Comparison of ENCODE assay signal across 1 cellular context in the genomic region with DNA sequence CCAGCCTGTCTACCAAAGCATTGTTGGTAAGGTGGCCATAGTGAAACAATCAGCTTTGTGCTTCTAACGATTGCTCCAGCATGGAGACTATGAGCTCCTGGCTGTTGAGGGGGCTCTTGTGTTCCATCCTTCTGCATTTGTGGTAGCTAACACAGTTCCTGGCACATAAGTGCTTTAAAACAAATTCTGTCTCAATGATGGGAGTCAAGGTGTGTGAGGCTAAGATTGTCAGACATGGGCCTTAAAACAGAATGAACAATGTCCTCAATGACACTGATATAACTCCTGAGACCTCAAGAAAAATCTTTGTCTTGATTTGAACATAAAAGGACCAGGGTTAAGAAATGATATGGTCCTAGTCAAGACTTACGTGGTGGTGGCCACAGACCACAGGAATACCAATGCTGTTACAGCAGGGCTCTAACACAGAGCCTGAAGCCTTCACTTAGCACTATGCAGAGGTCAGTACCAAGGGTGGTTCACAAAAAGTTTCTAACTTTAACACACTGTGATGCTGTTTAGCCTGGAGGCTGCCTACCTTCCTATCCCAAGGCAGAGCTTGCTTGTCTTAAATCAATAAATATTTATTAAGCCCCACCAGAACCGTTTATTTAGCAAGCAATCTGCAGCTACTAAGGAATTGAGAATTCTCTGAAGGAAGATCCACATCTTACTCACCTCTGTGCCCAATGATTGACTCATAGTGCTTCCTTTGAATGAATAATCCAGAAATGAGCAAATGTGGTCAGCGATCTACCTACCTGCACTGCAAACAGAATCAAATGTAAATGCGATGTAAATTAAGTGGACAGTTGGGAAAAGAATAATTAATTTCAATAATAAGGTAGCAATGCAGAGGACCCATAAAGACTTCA.
TF ChIP-seq lines count a peak whose summit lies in the region.

No MANE protein-coding gene starts in this region.

TF ChIP-seq in HepG2, 621 proteins besides CTCF, POLR2A, EP300 and RAD21 (continued from another document):
- TF ChIP-seq, protein P1, sequence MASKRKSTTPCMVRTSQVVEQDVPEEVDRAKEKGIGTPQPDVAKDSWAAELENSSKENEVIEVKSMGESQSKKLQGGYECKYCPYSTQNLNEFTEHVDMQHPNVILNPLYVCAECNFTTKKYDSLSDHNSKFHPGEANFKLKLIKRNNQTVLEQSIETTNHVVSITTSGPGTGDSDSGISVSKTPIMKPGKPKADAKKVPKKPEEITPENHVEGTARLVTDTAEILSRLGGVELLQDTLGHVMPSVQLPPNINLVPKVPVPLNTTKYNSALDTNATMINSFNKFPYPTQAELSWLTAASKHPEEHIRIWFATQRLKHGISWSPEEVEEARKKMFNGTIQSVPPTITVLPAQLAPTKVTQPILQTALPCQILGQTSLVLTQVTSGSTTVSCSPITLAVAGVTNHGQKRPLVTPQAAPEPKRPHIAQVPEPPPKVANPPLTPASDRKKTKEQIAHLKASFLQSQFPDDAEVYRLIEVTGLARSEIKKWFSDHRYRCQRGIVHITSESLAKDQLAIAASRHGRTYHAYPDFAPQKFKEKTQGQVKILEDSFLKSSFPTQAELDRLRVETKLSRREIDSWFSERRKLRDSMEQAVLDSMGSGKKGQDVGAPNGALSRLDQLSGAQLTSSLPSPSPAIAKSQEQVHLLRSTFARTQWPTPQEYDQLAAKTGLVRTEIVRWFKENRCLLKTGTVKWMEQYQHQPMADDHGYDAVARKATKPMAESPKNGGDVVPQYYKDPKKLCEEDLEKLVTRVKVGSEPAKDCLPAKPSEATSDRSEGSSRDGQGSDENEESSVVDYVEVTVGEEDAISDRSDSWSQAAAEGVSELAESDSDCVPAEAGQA (IDR thresholded peaks at IDR 0.05; ENCODE audit: low read depth): no peak
- TF ChIP-seq, protein P1 (CRISPR knock-in tag; IDR thresholded peaks at IDR 0.05; ENCODE audit: borderline replicate concordance): no peak
- TF ChIP-seq GATAD2A (CRISPR knock-in tag; IDR thresholded peaks at IDR 0.05) (0 out of 2 replicates have a peak, but pooled peaks have one; percentile 7), ATRX (CRISPR knock-in tag; IDR thresholded peaks at IDR 0.05; ENCODE audit: borderline replicate concordance) (no peak), HMG20B (CRISPR knock-in tag; conservative IDR thresholded peaks at IDR 0.05) (no peak), CHCHD3 (CRISPR knock-in tag; IDR thresholded peaks at IDR 0.05) (no peak), ZSCAN31 (CRISPR knock-in tag; IDR thresholded peaks at IDR 0.05; ENCODE audit: low read depth) (no peak), RBM22 (optimal IDR thresholded peaks at IDR 0.05; ENCODE audit: low read length) (peak; percentile 98), ZNF709 (CRISPR knock-in tag; IDR thresholded peaks at IDR 0.05) (no peak)
- TF ChIP-seq, protein P2, sequence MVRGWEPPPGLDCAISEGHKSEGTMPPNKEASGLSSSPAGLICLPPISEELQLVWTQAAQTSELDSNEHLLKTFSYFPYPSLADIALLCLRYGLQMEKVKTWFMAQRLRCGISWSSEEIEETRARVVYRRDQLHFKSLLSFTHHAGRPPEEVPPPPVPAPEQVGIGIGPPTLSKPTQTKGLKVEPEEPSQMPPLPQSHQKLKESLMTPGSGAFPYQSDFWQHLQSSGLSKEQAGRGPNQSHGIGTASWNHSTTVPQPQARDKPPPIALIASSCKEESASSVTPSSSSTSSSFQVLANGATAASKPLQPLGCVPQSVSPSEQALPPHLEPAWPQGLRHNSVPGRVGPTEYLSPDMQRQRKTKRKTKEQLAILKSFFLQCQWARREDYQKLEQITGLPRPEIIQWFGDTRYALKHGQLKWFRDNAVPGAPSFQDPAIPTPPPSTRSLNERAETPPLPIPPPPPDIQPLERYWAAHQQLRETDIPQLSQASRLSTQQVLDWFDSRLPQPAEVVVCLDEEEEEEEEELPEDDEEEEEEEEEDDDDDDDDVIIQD (CRISPR knock-in tag; IDR thresholded peaks at IDR 0.05; ENCODE audit: low read depth): peak; percentile 6; the same call in 1 of the 2 replicates
- TF ChIP-seq, protein P3, sequence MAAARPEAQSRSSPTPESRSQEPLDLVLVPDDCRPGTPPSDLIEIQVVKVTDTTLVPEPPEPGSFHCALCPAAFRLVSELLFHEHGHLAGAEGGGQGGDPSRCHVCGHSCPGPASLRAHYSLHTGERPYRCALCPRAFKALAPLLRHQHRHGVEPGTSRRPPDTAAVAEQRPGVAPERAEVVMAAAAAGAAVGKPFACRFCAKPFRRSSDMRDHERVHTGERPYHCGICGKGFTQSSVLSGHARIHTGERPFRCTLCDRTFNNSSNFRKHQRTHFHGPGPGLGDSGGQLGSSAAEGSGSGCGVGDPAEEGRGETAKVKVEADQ (CRISPR knock-in tag; IDR thresholded peaks at IDR 0.05; ENCODE audit: borderline replicate concordance): 0 out of 2 replicates have a peak, but pooled peaks have one; percentile 39
